Comparison of ENCODE assay signal across 40 cellular contexts in the genomic region with DNA sequence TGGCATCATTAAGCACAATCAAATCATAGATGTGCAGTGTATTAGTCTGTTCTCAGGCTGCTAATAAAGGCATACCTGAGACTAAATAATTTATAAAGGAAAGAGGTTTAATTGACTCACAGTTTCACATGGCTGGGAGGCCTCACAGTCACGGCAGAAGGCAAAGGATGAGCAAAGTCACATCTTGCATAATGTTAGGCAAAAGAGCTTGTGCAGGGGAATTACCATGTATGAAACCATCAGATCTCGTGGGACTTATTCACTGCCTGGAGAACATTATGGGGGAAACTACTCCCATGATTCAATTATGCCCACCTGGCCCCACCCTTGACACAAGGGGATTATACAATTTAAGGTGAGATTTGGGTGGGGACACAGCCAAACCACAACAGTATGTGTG.
"Had no signal": no experiment of that assay in that cellular context is flagged by ENCODE, and none has a peak within 500 bp of the region (broad histone marks: within the 10 kb centered on the region; RNA-seq: fewer than 3 reads in every experiment).

No MANE protein-coding gene starts in this region.

- H3K27me3 Mint-ChIP-seq: activated B cell treated with CpG ODN at 0.5 μM for 24 hours; activated CD4-positive, alpha-beta memory T cell treated with anti-CD3 and anti-CD28 coated beads for 36 hours; activated CD4-positive, alpha-beta T cell treated with anti-CD3 and anti-CD28 coated beads, Interleukin-2, amount 10 ng/mL, durations not matched to agents 24 days and 14 days; activated CD8-positive, alpha-beta T cell treated with anti-CD3 and anti-CD28 coated beads for 36 hours; activated naive CD8-positive, alpha-beta T cell treated with anti-CD3 and anti-CD28 coated beads for 36 hours; activated T-helper 17 cell treated with anti-CD3 and anti-CD28 coated beads, Interleukin-2, amount 50 U/mL, for 72 hours; central memory CD8-positive, alpha-beta T cell had no signal

- H3K9me3 Mint-ChIP-seq: activated CD4-positive, alpha-beta T cell treated with anti-CD3 and anti-CD28 coated beads, Interleukin-2, amount 10 ng/mL, durations not matched to agents 24 days and 14 days had no signal

- H3K36me3 ChIP-seq: adrenal gland, brain microvascular endothelial cell, breast epithelium, cardiac muscle cell had no signal

- H3K27ac Mint-ChIP-seq: activated B cell treated with CpG ODN at 0.5 μM for 24 hours; activated CD4-positive, alpha-beta memory T cell treated with anti-CD3 and anti-CD28 coated beads for 36 hours; activated CD4-positive, alpha-beta T cell treated with anti-CD3 and anti-CD28 coated beads, Interleukin-2, amount 10 ng/mL, durations not matched to agents 24 days and 14 days; activated CD8-positive, alpha-beta T cell treated with anti-CD3 and anti-CD28 coated beads for 36 hours; activated naive CD4-positive, alpha-beta T cell treated with anti-CD3 and anti-CD28 coated beads for 36 hours; activated naive CD4-positive, alpha-beta T cell treated with anti-CD3 and anti-CD28 coated beads, Interleukin-2, amount 50 U/mL, for 72 hours; activated naive CD8-positive, alpha-beta T cell treated with anti-CD3 and anti-CD28 coated beads for 36 hours; activated T-cell treated with anti-CD3 and anti-CD28 coated beads, Interleukin-2, amount 50 U/mL, for 72 hours; activated T-helper 1 cell treated with anti-CD3 and anti-CD28 coated beads, Interleukin-12 subunit alpha, Interleukin-12 subunit beta, Interleukin-2, Interleukin-4 antibody, amounts not matched to agents 30 ng/mL and 10 ng/mL and 1 ng/mL, durations not matched to agents 14 hours and 24 hours and 36 hours; activated T-helper 17 cell treated with anti-CD3 and anti-CD28 coated beads, Interleukin-2, amount 50 U/mL, for 72 hours; T-helper 1 cell treated with Interleukin-12 subunit alpha and Interleukin-12 subunit beta and Interleukin-4 antibody, amounts not matched to agents 30 μg/mL and 1 μg/mL, for 36 hours; T-helper 2 cell treated with Interferon-gamma antibody and Interleukin-4, amounts not matched to agents 5 μg/mL and 100 μg/mL, for 36 hours had no signal

- H3K4me1 Mint-ChIP-seq: activated B cell treated with CpG ODN at 0.5 μM for 24 hours; activated CD4-positive, alpha-beta T cell treated with anti-CD3 and anti-CD28 coated beads, Interleukin-2, amount 10 ng/mL, durations not matched to agents 24 days and 14 days; activated naive CD8-positive, alpha-beta T cell treated with anti-CD3 and anti-CD28 coated beads for 36 hours; activated T-helper 17 cell treated with anti-CD3 and anti-CD28 coated beads, Interleukin-2, amount 50 U/mL, for 72 hours; central memory CD8-positive, alpha-beta T cell had no signal

- H3K4me3 Mint-ChIP-seq: activated B cell treated with CpG ODN at 0.5 μM for 24 hours; activated CD4-positive, alpha-beta memory T cell treated with anti-CD3 and anti-CD28 coated beads for 36 hours; activated CD4-positive, alpha-beta T cell treated with anti-CD3 and anti-CD28 coated beads, Interleukin-2, amount 10 ng/mL, durations not matched to agents 24 days and 14 days; activated CD8-positive, alpha-beta T cell treated with anti-CD3 and anti-CD28 coated beads for 36 hours; activated naive CD4-positive, alpha-beta T cell treated with anti-CD3 and anti-CD28 coated beads for 36 hours; activated naive CD8-positive, alpha-beta T cell treated with anti-CD3 and anti-CD28 coated beads for 36 hours; activated T-cell treated with anti-CD3 and anti-CD28 coated beads, Interleukin-2, amount 50 U/mL, for 4 hours; activated T-cell treated with anti-CD3 and anti-CD28 coated beads, Interleukin-2, amount 50 U/mL, for 72 hours; activated T-helper 1 cell treated with anti-CD3 and anti-CD28 coated beads, Interleukin-12 subunit alpha, Interleukin-12 subunit beta, Interleukin-2, Interleukin-4 antibody, amounts not matched to agents 30 ng/mL and 10 ng/mL and 1 ng/mL, durations not matched to agents 14 hours and 24 hours and 36 hours; activated T-helper 17 cell treated with anti-CD3 and anti-CD28 coated beads, Interleukin-2, amount 50 U/mL, for 72 hours; central memory CD8-positive, alpha-beta T cell; T-helper 1 cell treated with Interleukin-12 subunit alpha and Interleukin-12 subunit beta and Interleukin-4 antibody, amounts not matched to agents 30 μg/mL and 1 μg/mL, for 36 hours; T-helper 2 cell treated with Interferon-gamma antibody and Interleukin-4, amounts not matched to agents 5 μg/mL and 100 μg/mL, for 36 hours had no signal

- H3K27me3 ChIP-seq: adrenal gland, body of pancreas, brain microvascular endothelial cell, breast epithelium, cardiac muscle cell had no signal

- H3K4me1 ChIP-seq: adrenal gland, body of pancreas, breast epithelium had no signal

- FAIRE-seq: astrocyte, TTC549 had no signal

- DNase-seq: activated B cell treated with CpG ODN at 0.5 μM for 24 hours; activated CD4-positive, alpha-beta memory T cell treated with anti-CD3 and anti-CD28 coated beads for 36 hours; activated CD4-positive, alpha-beta T cell treated with anti-CD3 and anti-CD28 coated beads for 4 hours; activated CD4-positive, alpha-beta T cell treated with anti-CD3 and anti-CD28 coated beads, Interleukin-2, amount 10 ng/mL, durations not matched to agents 24 days and 14 days; activated CD4-positive, alpha-beta T cell treated with anti-CD3 and anti-CD28 coated beads, Interleukin-2, amount 50 U/mL, for 1 hour; activated CD4-positive, alpha-beta T cell treated with anti-CD3 and anti-CD28 coated beads, Interleukin-2, amount 50 U/mL, for 4 hours; activated CD4-positive, CD25-positive, alpha-beta regulatory T cell treated with anti-CD3 and anti-CD28 coated beads, Interleukin-2, amount 50 U/mL, for 72 hours; activated CD8-positive, alpha-beta memory T cell treated with anti-CD3 and anti-CD28 coated beads, Interleukin-2, amount 50 U/mL, for 4 hours; activated CD8-positive, alpha-beta T cell treated with anti-CD3 and anti-CD28 coated beads for 36 hours; activated effector memory CD4-positive, alpha-beta T cell treated with anti-CD3 and anti-CD28 coated beads, Interleukin-2, amount 50 U/mL, for 16 hours; activated gamma-delta T cell treated with Interleukin-2 at 50 U/mL for 16 hours; activated naive CD4-positive, alpha-beta T cell; activated naive CD4-positive, alpha-beta T cell treated with anti-CD3 and anti-CD28 coated beads for 36 hours; activated naive CD4-positive, alpha-beta T cell treated with anti-CD3 and anti-CD28 coated beads, Interleukin-2, amount 50 U/mL, for 16 hours; activated naive CD8-positive, alpha-beta T cell treated with anti-CD3 and anti-CD28 coated beads for 36 hours; activated T-cell treated with anti-CD3 and anti-CD28 coated beads for 4 hours; activated T-cell treated with anti-CD3 and anti-CD28 coated beads, Interleukin-2, amount 50 U/mL, for 1 hour; activated T-cell treated with anti-CD3 and anti-CD28 coated beads, Interleukin-2, amount 50 U/mL, for 4 hours; activated T-cell treated with anti-CD3 and anti-CD28 coated beads, Interleukin-2, amount 50 U/mL, for 72 hours; adrenal gland; amniotic stem cell; aorta; body of pancreas; brain microvascular endothelial cell; caudate nucleus; cerebellar nuclear complex; T-helper 1 cell; T-helper 2 cell; T-helper 9 cell had no signal

- H3K4me3 ChIP-seq: adrenal gland, body of pancreas, breast epithelium, cardiac muscle cell had no signal

- H3K9me3 ChIP-seq: adrenal gland, body of pancreas, breast epithelium had no signal

- H3K36me3 Mint-ChIP-seq: activated CD4-positive, alpha-beta memory T cell treated with anti-CD3 and anti-CD28 coated beads for 36 hours; activated naive CD4-positive, alpha-beta T cell treated with anti-CD3 and anti-CD28 coated beads, Interleukin-2, amount 50 U/mL, for 72 hours; activated naive CD8-positive, alpha-beta T cell treated with anti-CD3 and anti-CD28 coated beads for 36 hours had no signal

- H3K27ac ChIP-seq: adrenal gland, body of pancreas, brain microvascular endothelial cell, breast epithelium, cardiac muscle cell, VCaP had no signal
